ENCODE assay signal across 17 cellular contexts in genomic region chr12:94070520-94070919, GRCh38.
DNase-seq lines count a peak whose midpoint lies in the region; ATAC-seq, FAIRE-seq and TF ChIP-seq lines count a peak whose summit lies in the region.
"Had no signal": no experiment of that assay in that cellular context is flagged by ENCODE, and none has a peak within 500 bp of the region (broad histone marks: within the 10 kb centered on the region; RNA-seq: fewer than 3 reads in every experiment).

No MANE protein-coding gene starts in this region.

- H2AFZ ChIP-seq in HepG2 (ENCODE audit: low read length) = no peak overlapping the region

- BruUV-seq in HepG2 (replicated peaks; lab: Mats Ljungman, UMichigan) = no TSS peak

- no peak for TF ChIP-seq RAD21 in HepG2 (CRISPR knock-in tag; IDR thresholded peaks at IDR 0.05)

- TF ChIP-seq EP300 in HepG2 (IDR thresholded peaks at IDR 0.05; ENCODE audit: low read depth in 2 of 2, low read length in 2 of 2) (no peak), HepG2 (CRISPR knock-in tag; IDR thresholded peaks at IDR 0.05; ENCODE audit: borderline replicate concordance) (no peak)

- H3K9ac ChIP-seq in HepG2 (ENCODE audit: insufficient read depth, low read depth, low read length) = no peak overlapping the region
- H3K9ac ChIP-seq: BLaER1 had no signal

- in situ Hi-C loops in HepG2 (cut with HindIII; ENCODE audit: extremely low pct_ligation_motif_present, low pct_unique_long_range_greater_than_20kb) = no loop called here

- DNase-seq in HepG2 (ENCODE audit: low spot score) (no peak), right lobe of liver (no peak), WTC11 (ENCODE audit: low spot score) (no peak), mucosa of descending colon (peak; percentile 58 to 79 (median 67)), iPS-NIHi7 (ENCODE audit: extremely low spot score) (no peak), NCI-H1694 (lab: John Stamatoyannopoulos, UW) (no peak)
- no peak for DNase-seq in central memory CD4-positive, alpha-beta T cell
- DNase-seq: 8988T; AML-193; CD8-positive, alpha-beta memory T cell; DMS79; HCEC 1CT had no signal

- intact Hi-C loops in HepG2 (cut with micrococcal nuclease; ENCODE audit: unreplicated experiment) = loop anchor here (10.0 kb wide), 1 partner anchor 566 kb away; no protein-coding TSS in a partner anchor
- intact Hi-C loops in right lobe of liver (cut with DNase I) = no loop called here
- intact Hi-C loops in mucosa of descending colon (cut with DNase I, micrococcal nuclease) = loop anchor here in 1 of 2 donors (10.0 kb wide), 1 partner anchor 506 kb away; no protein-coding TSS in a partner anchor

- no peaks in the 10 kb centered on the region for H3K9me3 ChIP-seq in HepG2 (ENCODE audit: low read length)
- H3K9me3 ChIP-seq in right lobe of liver = no peaks in the 10 kb centered on the region
- H3K9me3 ChIP-seq in mucosa of descending colon = no peaks in the 10 kb centered on the region

- POLR2A ChIA-PET in HepG2 (lab: Yijun Ruan, JAX) (interaction anchor here (0.7 kb wide), 1 partner anchor 500 kb away, joined by 3 read pairs; no protein-coding TSS in a partner anchor), WTC11 (lab: Charles Lee) (no interaction called here)

- no peaks in the 10 kb centered on the region for H3K36me3 ChIP-seq in HepG2 (replicated peaks in 1 of 2; ENCODE audit: control insufficient read depth in 1 of 2, insufficient read depth in 2 of 2, low read length in 2 of 2)
- H3K36me3 ChIP-seq in right lobe of liver = no peaks in the 10 kb centered on the region
- no peaks in the 10 kb centered on the region for H3K36me3 ChIP-seq in mucosa of descending colon (ENCODE audit: low read depth)
- H3K36me3 ChIP-seq: BLaER1 had no signal

- H3K4me1 ChIP-seq in HepG2 (ENCODE audit: insufficient read depth, low read length) (peaks cover 20% of the 10 kb centered on the region), right lobe of liver (no peaks in the 10 kb centered on the region), mucosa of descending colon (ENCODE audit: low read depth) (peaks cover 13% of the 10 kb centered on the region)

- no peaks in the 10 kb centered on the region for H3K79me2 ChIP-seq in HepG2 (ENCODE audit: insufficient read depth, low read length)

- H3K27ac ChIP-seq in HepG2 (ENCODE audit: extremely low read length, insufficient read depth, low read length) (no peak overlapping the region), right lobe of liver (no peak overlapping the region)
- H3K27ac ChIP-seq: BLaER1, HL-60 had no signal

- H4K20me1 ChIP-seq in HepG2 (ENCODE audit: insufficient read depth, low read length) = no peaks in the 10 kb centered on the region
- H4K20me1 ChIP-seq: BLaER1 had no signal

- no peaks in the 10 kb centered on the region; the same call in 1 of the 2 replicates for H3K27me3 Mint-ChIP-seq in WTC11 (ENCODE audit: low read depth)

- FAIRE-seq in HepG2 (lab: Jason Lieb, UNC) = no peak
- FAIRE-seq: GM12878, GM18507 had no signal

- H3K27me3 ChIP-seq in HepG2 (ENCODE audit: control insufficient read depth in 1 of 2, insufficient read depth in 2 of 2, low read length in 2 of 2) = no peaks in the 10 kb centered on the region
- no peaks in the 10 kb centered on the region for H3K27me3 ChIP-seq in right lobe of liver
- H3K27me3 ChIP-seq: BLaER1 had no signal

- 58% methylated on average over 5 of the region's 5 CpGs for WGBS in HepG2 (ENCODE audit: low lambda C conversion rate)
- 86% methylated on average over 4 of the region's 5 CpGs for WGBS in right lobe of liver (ENCODE audit: insufficient coverage, low coverage, low lambda C conversion rate, missing lambda C conversion rate)

- TF ChIP-seq CTCF in HepG2 (CRISPR knock-in tag; IDR thresholded peaks at IDR 0.05) = no peak
- TF ChIP-seq CTCF in right lobe of liver (IDR thresholded peaks at IDR 0.05) = no peak
- TF ChIP-seq CTCF in WTC11 (IDR thresholded peaks at IDR 0.05) = no peak
- peak; percentile 22 for TF ChIP-seq CTCF in mucosa of descending colon (IDR thresholded peaks at IDR 0.05)

- H3K4me3 ChIP-seq in HepG2 (replicated peaks in 1 of 3; ENCODE audit: insufficient read depth in 1 of 3, low read depth in 2 of 3, low read length in 3 of 3) (no peak overlapping the region), right lobe of liver (no peak overlapping the region), mucosa of descending colon (no peak overlapping the region)
- H3K4me3 ChIP-seq: BLaER1, GM12878 had no signal

- peaks cover 11% of the 10 kb centered on the region for H3K4me1 Mint-ChIP-seq in WTC11

- H3K36me3 Mint-ChIP-seq in WTC11 = no peaks in the 10 kb centered on the region

- H3K27ac Mint-ChIP-seq in WTC11 = no peak overlapping the region

- CTCF ChIA-PET in HepG2 (lab: Yijun Ruan, JAX; ENCODE audit: low intra/inter-chr PET ratio, low total read pairs) = no interaction called here
- CTCF ChIA-PET in WTC11 (lab: Charles Lee) = no interaction called here

- peaks cover 17% of the 10 kb centered on the region for H3K9me3 Mint-ChIP-seq in WTC11

- TF ChIP-seq POLR2A in HepG2 (IDR thresholded peaks at IDR 0.05; ENCODE audit: insufficient read depth in 1 of 2, low read depth in 2 of 2, low read length in 2 of 2) (no peak), right lobe of liver (IDR thresholded peaks at IDR 0.05) (no peak)

- ATAC-seq in HepG2 = peak; percentile 43; the same call in 2 of the 3 replicates
- no peak for ATAC-seq in right lobe of liver
- peak; percentile 60; the same call in 1 of the 2 replicates for ATAC-seq in WTC11
- peak; percentile 100 for ATAC-seq in mucosa of descending colon
- no peak for ATAC-seq in HG03139 (IDR thresholded peaks at IDR 0.05; ENCODE audit: unreplicated experiment)
- ATAC-seq: GM12878 had no signal

- H3K4me2 ChIP-seq in HepG2 (ENCODE audit: low read depth, low read length) = no peak overlapping the region
- H3K4me2 ChIP-seq: BLaER1 had no signal

- no peak overlapping the region for H3K4me3 Mint-ChIP-seq in WTC11
- H3K4me3 Mint-ChIP-seq: CD8-positive, alpha-beta memory T cell had no signal

TF ChIP-seq in HepG2, 621 proteins besides CTCF, POLR2A, EP300 and RAD21:
- no peak for TF ChIP-seq SMAD3 (CRISPR knock-in tag; IDR thresholded peaks at IDR 0.05)
- no peak for TF ChIP-seq GZF1 (CRISPR knock-in tag; IDR thresholded peaks at IDR 0.05)

TF ChIP-seq in WTC11, 78 proteins besides CTCF, POLR2A, EP300 and RAD21 (continues in another document):
- TF ChIP-seq MLX (CRISPR knock-in tag; IDR thresholded peaks at IDR 0.05) (no peak), CREB1 (CRISPR knock-in tag; IDR thresholded peaks at IDR 0.05) (no peak), GRHL2 (CRISPR knock-in tag; IDR thresholded peaks at IDR 0.05; ENCODE audit: insufficient replicate concordance, severe bottlenecking) (no peak), ATF1 (CRISPR knock-in tag; IDR thresholded peaks at IDR 0.05) (no peak), ZNF121 (CRISPR knock-in tag; IDR thresholded peaks at IDR 0.05) (no peak), ZSCAN18 (CRISPR knock-in tag; IDR thresholded peaks at IDR 0.05) (no peak), RELA (CRISPR knock-in tag; IDR thresholded peaks at IDR 0.05; ENCODE audit: borderline replicate concordance) (no peak), ZNF396 (CRISPR knock-in tag; IDR thresholded peaks at IDR 0.05; ENCODE audit: borderline replicate concordance) (no peak), ATF3 (CRISPR knock-in tag; conservative IDR thresholded peaks at IDR 0.05) (no peak)
- TF ChIP-seq, protein P1, sequence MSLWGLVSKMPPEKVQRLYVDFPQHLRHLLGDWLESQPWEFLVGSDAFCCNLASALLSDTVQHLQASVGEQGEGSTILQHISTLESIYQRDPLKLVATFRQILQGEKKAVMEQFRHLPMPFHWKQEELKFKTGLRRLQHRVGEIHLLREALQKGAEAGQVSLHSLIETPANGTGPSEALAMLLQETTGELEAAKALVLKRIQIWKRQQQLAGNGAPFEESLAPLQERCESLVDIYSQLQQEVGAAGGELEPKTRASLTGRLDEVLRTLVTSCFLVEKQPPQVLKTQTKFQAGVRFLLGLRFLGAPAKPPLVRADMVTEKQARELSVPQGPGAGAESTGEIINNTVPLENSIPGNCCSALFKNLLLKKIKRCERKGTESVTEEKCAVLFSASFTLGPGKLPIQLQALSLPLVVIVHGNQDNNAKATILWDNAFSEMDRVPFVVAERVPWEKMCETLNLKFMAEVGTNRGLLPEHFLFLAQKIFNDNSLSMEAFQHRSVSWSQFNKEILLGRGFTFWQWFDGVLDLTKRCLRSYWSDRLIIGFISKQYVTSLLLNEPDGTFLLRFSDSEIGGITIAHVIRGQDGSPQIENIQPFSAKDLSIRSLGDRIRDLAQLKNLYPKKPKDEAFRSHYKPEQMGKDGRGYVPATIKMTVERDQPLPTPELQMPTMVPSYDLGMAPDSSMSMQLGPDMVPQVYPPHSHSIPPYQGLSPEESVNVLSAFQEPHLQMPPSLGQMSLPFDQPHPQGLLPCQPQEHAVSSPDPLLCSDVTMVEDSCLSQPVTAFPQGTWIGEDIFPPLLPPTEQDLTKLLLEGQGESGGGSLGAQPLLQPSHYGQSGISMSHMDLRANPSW (CRISPR knock-in tag; conservative IDR thresholded peaks at IDR 0.05; ENCODE audit: low read depth) = no peak

Comparison
In these comparisons a context has a peak if more than half of its experiments do, and no peak if none do; other contexts are left out.
1. ATAC-seq: peak in HepG2 (single experiment), WTC11 (single experiment) and mucosa of descending colon (single experiment); none in right lobe of liver (0 of 4) and HG03139 (single experiment).
2. DNase-seq: peak in mucosa of descending colon (3 of 3); none in HepG2 (single experiment), right lobe of liver (0 of 3), WTC11 (single experiment), central memory CD4-positive, alpha-beta T cell (single experiment), iPS-NIHi7 (single experiment) and NCI-H1694 (single experiment).